In genomic region chrX:131802836-131803626, GRCh38 we compare ENCODE assay signal across 9 cellular contexts.
DNase-seq lines count a peak whose midpoint lies in the region; ATAC-seq, FAIRE-seq and TF ChIP-seq lines count a peak whose summit lies in the region.
"Had no signal": no experiment of that assay in that cellular context is flagged by ENCODE, and none has a peak within 500 bp of the region (broad histone marks: within the 10 kb centered on the region; RNA-seq: fewer than 3 reads in every experiment).

No MANE protein-coding gene starts in this region.

- H3K9me2 ChIP-seq in hepatocyte (replicated peaks; ENCODE audit: insufficient read depth), result no peaks in the 10 kb centered on the region

- no peaks in the 10 kb centered on the region for H3K4me1 Mint-ChIP-seq in activated naive CD8-positive, alpha-beta T cell treated with anti-CD3 and anti-CD28 coated beads, Interleukin-2, amount 50 U/mL, for 24 hours

- H3K4me3 ChIP-seq in GM06990 (replicated peaks; ENCODE audit: low read depth, low read length) (peak overlapping the region; percentile 39), lower lobe of right lung (no peak overlapping the region), hepatocyte (no peak overlapping the region)
- H3K4me3 ChIP-seq: SJCRH30 had no signal

- H3K27ac ChIP-seq in lower lobe of right lung, result no peak overlapping the region
- H3K27ac ChIP-seq in hepatocyte, result no peak overlapping the region
- H3K27ac ChIP-seq: SJCRH30 had no signal

- intact Hi-C loops in lower lobe of right lung (cut with DNase I), result no loop called here

- DNase-seq in GM06990 (ENCODE audit: extremely low read depth, insufficient read length) (peak; percentile 72), NCI-H69 (lab: John Stamatoyannopoulos, UW) (peak; percentile 84), lower lobe of right lung (no peak), urothelium cell line (ENCODE audit: low spot score) (peak; percentile 35), hepatocyte (ENCODE audit: low spot score) (no peak)
- DNase-seq in activated naive CD8-positive, alpha-beta T cell treated with anti-CD3 and anti-CD28 coated beads, Interleukin-2, amount 50 U/mL, for 24 hours, result peak; percentile 20

- H3K27me3 Mint-ChIP-seq in activated naive CD8-positive, alpha-beta T cell treated with anti-CD3 and anti-CD28 coated beads, Interleukin-2, amount 50 U/mL, for 24 hours, result no peaks in the 10 kb centered on the region

- TF ChIP-seq CTCF in GM06990 (IDR thresholded peaks at IDR 0.05; ENCODE audit: insufficient read depth, low read length, poor library complexity, severe bottlenecking) (peak; percentile 90), lower lobe of right lung (IDR thresholded peaks at IDR 0.05) (peak; percentile 25), hepatocyte (IDR thresholded peaks at IDR 0.05; ENCODE audit: poor library complexity) (no peak)

- ATAC-seq in GM21529 (IDR thresholded peaks at IDR 0.05; ENCODE audit: unreplicated experiment), result peak; percentile 85
- no peak for ATAC-seq in activated naive CD8-positive, alpha-beta T cell treated with anti-CD3 and anti-CD28 coated beads, Interleukin-2, amount 50 U/mL, for 24 hours
- peak in 1 of 2 donors; percentile 98 for ATAC-seq in lower lobe of right lung
- no peak for ATAC-seq in HG03039 (IDR thresholded peaks at IDR 0.05; ENCODE audit: unreplicated experiment)

- H3K9me3 Mint-ChIP-seq in activated naive CD8-positive, alpha-beta T cell treated with anti-CD3 and anti-CD28 coated beads, Interleukin-2, amount 50 U/mL, for 24 hours, result no peaks in the 10 kb centered on the region

- H3K79me2 ChIP-seq in hepatocyte, result no peaks in the 10 kb centered on the region

- H3K27me3 ChIP-seq in GM06990 (replicated peaks; ENCODE audit: control insufficient read depth, insufficient read depth, low read length) (no peaks in the 10 kb centered on the region), lower lobe of right lung (ENCODE audit: low read depth) (no peaks in the 10 kb centered on the region), hepatocyte (no peaks in the 10 kb centered on the region)
- H3K27me3 ChIP-seq: SJCRH30 had no signal

- H4K20me1 ChIP-seq in hepatocyte (ENCODE audit: insufficient read depth, poor library complexity, severe bottlenecking), result no peaks in the 10 kb centered on the region

- H3K4me3 Mint-ChIP-seq in activated naive CD8-positive, alpha-beta T cell treated with anti-CD3 and anti-CD28 coated beads, Interleukin-2, amount 50 U/mL, for 24 hours, result no peak overlapping the region

- H3K4me2 ChIP-seq in hepatocyte, result no peak overlapping the region

- H3K36me3 Mint-ChIP-seq in activated naive CD8-positive, alpha-beta T cell treated with anti-CD3 and anti-CD28 coated beads, Interleukin-2, amount 50 U/mL, for 24 hours (ENCODE audit: low read depth), result no peaks in the 10 kb centered on the region

- 95% methylated on average over 17 of the region's 19 CpGs for WGBS in hepatocyte (ENCODE audit: low lambda C conversion rate, missing lambda C conversion rate)

- H3K4me1 ChIP-seq in lower lobe of right lung, result no peaks in the 10 kb centered on the region
- no peaks in the 10 kb centered on the region for H3K4me1 ChIP-seq in hepatocyte (ENCODE audit: insufficient read depth)
- H3K4me1 ChIP-seq: SJCRH30 had no signal

- no peaks in the 10 kb centered on the region for H3K9me3 ChIP-seq in lower lobe of right lung
- no peaks in the 10 kb centered on the region for H3K9me3 ChIP-seq in hepatocyte (ENCODE audit: low read depth)
- H3K9me3 ChIP-seq: SJCRH30 had no signal

- no peak overlapping the region for H3K27ac Mint-ChIP-seq in activated naive CD8-positive, alpha-beta T cell treated with anti-CD3 and anti-CD28 coated beads, Interleukin-2, amount 50 U/mL, for 24 hours

- no peaks in the 10 kb centered on the region for H3K36me3 ChIP-seq in GM06990 (ENCODE audit: control insufficient read depth, insufficient read depth, low read length)
- no peaks in the 10 kb centered on the region for H3K36me3 ChIP-seq in lower lobe of right lung
- H3K36me3 ChIP-seq in hepatocyte (replicated peaks; ENCODE audit: insufficient read depth, low read depth), result no peaks in the 10 kb centered on the region
- H3K36me3 ChIP-seq: SJCRH30 had no signal

- H2AFZ ChIP-seq in hepatocyte, result no peak overlapping the region

- FAIRE-seq in urothelium cell line (lab: Jason Lieb, UNC), result no peak

Comparison
In these comparisons a context has a peak if more than half of its experiments do, and no peak if none do; other contexts are left out.
1. DNase-seq: peak in GM06990 (single experiment), NCI-H69 (single experiment), activated naive CD8-positive, alpha-beta T cell treated with anti-CD3 and anti-CD28 coated beads, Interleukin-2, amount 50 U/mL, for 24 hours (single experiment) and urothelium cell line (single experiment); none in lower lobe of right lung (single experiment) and hepatocyte (single experiment).